Comparison of ENCODE assay signal across 29 cellular contexts in the genomic region with DNA sequence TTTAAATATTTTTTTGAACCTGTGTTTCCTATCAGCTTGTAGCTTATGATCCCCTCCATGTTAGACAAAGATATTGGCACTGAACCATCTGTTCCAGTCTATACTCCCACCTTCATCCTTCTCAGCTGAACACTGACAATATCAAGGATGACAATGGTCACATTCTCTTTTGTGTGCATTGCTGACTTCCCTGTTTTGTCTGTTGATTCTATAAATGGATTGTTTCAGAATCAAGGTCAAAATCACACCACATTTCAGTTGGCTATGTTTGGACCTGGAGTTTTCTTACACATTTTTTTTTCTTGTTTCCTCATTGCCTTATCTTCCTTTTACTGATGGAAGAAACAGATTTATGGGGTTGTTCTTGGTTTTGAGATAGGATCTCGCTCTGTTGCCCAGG. TPM values are rescaled to one million over a fixed set of nuclear protein-coding genes. Genes with fewer than 3 reads are reported as not detected.
DNase-seq lines count a peak whose midpoint lies in the region; ATAC-seq, FAIRE-seq and TF ChIP-seq lines count a peak whose summit lies in the region.
"Had no signal": no experiment of that assay in that cellular context is flagged by ENCODE, and none has a peak within 500 bp of the region (broad histone marks: within the 10 kb centered on the region; RNA-seq: fewer than 3 reads in every experiment).

No MANE protein-coding gene starts in this region.

- H3K36me3 ChIP-seq in SK-N-SH (replicated peaks in 1 of 2; ENCODE audit: control insufficient read depth in 1 of 2, insufficient read depth in 2 of 2, low read length in 1 of 2) (no peaks in the 10 kb centered on the region), K562 (ENCODE audit: control insufficient read depth, insufficient read depth, low read length) (no peaks in the 10 kb centered on the region), body of pancreas (replicated peaks in 1 of 2; ENCODE audit: insufficient read depth in 1 of 2, low read depth in 2 of 2) (no peaks in the 10 kb centered on the region)
- H3K36me3 ChIP-seq: neural progenitor cell, prostate gland, SJSA1, thyroid gland, WERI-Rb-1 had no signal

- FAIRE-seq in K562 (lab: Jason Lieb, UNC): no peak
- FAIRE-seq: H54, kidney had no signal

- WGBS in SK-N-SH (ENCODE audit: low lambda C conversion rate): 47% methylated on average over 1 of the region's 1 CpG
- WGBS in K562 (ENCODE audit: insufficient coverage, low coverage, missing lambda C conversion rate): 0% methylated on average over 1 of the region's 1 CpG
- 46 to 52% methylated on average over 1 of the region's 1 CpG for WGBS in body of pancreas, 2 donors

- H3K79me2 ChIP-seq in SK-N-SH (ENCODE audit: insufficient read depth) (no peaks in the 10 kb centered on the region), K562 (ENCODE audit: control insufficient read depth, insufficient read depth, low read length) (no peaks in the 10 kb centered on the region)

- H3K27ac ChIP-seq in SK-N-SH (ENCODE audit: low read depth in 2 of 2, low read length in 1 of 2): no peak overlapping the region
- no peak overlapping the region for H3K27ac ChIP-seq in K562 (ENCODE audit: extremely low read depth, low read depth, low read length)
- peak overlapping the region in 1 of 4 donors; percentile 28 for H3K27ac ChIP-seq in body of pancreas
- H3K27ac ChIP-seq: 22Rv1, neural progenitor cell, prostate gland, SJSA1, thyroid gland, WERI-Rb-1 had no signal

- H3K9ac ChIP-seq in SK-N-SH: no peak overlapping the region
- H3K9ac ChIP-seq in K562 (ENCODE audit: insufficient read depth in 1 of 2, low read depth in 2 of 2, low read length in 2 of 2): no peak overlapping the region
- H3K9ac ChIP-seq: neural progenitor cell had no signal

- no peak for TF ChIP-seq EP300 in SK-N-SH (IDR thresholded peaks at IDR 0.05; ENCODE audit: borderline replicate concordance in 1 of 2, low read depth in 1 of 2, low read length in 1 of 2)
- TF ChIP-seq EP300 in K562 (IDR thresholded peaks at IDR 0.05; ENCODE audit: low read length): no peak

- ATAC-seq in SK-N-SH treated with all-trans-retinoic acid at 6 μM for 48 hours: no peak
- no peak for ATAC-seq in K562
- ATAC-seq in body of pancreas: no peak
- ATAC-seq in HG03280 (IDR thresholded peaks at IDR 0.05; ENCODE audit: unreplicated experiment): no peak
- ATAC-seq: activated CD8-positive, alpha-beta memory T cell treated with anti-CD3 and anti-CD28 coated beads, Interleukin-2, amount 10 ng/mL, durations not matched to agents 7 days and 5 days; Panc1; stimulated activated naive CD8-positive, alpha-beta T cell treated with anti-CD3 and anti-CD28 coated beads, Interleukin-15, amount 100 ng/mL, for 72 hours had no signal

- H3F3A ChIP-seq in SK-N-SH (replicated peaks; ENCODE audit: insufficient read depth): no peaks in the 10 kb centered on the region

- H3K4me2 ChIP-seq in SK-N-SH: no peak overlapping the region
- no peak overlapping the region for H3K4me2 ChIP-seq in K562 (ENCODE audit: insufficient read depth, low read length)
- H3K4me2 ChIP-seq: neural progenitor cell had no signal

- POLR2A ChIA-PET in SK-N-SH (lab: Yijun Ruan, JAX): no interaction called here
- POLR2A ChIA-PET in K562 (lab: Yijun Ruan, JAX): interaction anchor here (0.6 to 1.4 kb wide), 2 partner anchors 22 to 78 kb away, joined by 3 to 6 read pairs; no protein-coding TSS in a partner anchor

- no TSS peak for BruUV-seq in K562 (replicated peaks; lab: Mats Ljungman, UMichigan)

- TF ChIP-seq POLR2A in K562 (conservative IDR thresholded peaks at IDR 0.05) (no peak), body of pancreas (IDR thresholded peaks at IDR 0.05) (no peak)

- H4K20me1 ChIP-seq in SK-N-SH (ENCODE audit: insufficient read depth) (no peaks in the 10 kb centered on the region), K562 (replicated peaks; ENCODE audit: control insufficient read depth, insufficient read depth, low read length) (no peaks in the 10 kb centered on the region; the same call in 1 of the 2 replicates)

- no peaks in the 10 kb centered on the region for H3K9me3 ChIP-seq in SK-N-SH
- no peaks in the 10 kb centered on the region for H3K9me3 ChIP-seq in K562 (replicated peaks; ENCODE audit: control insufficient read depth, insufficient read depth, low read depth, low read length)
- no peaks in the 10 kb centered on the region for H3K9me3 ChIP-seq in body of pancreas
- H3K9me3 ChIP-seq: prostate gland, SJSA1, thyroid gland had no signal

- H2AFZ ChIP-seq in SK-N-SH (ENCODE audit: low read depth) (peak overlapping the region; percentile 42; the same call in 1 of the 2 replicates), K562 (ENCODE audit: low read depth, low read length) (no peak overlapping the region)
- H2AFZ ChIP-seq: neural progenitor cell had no signal

- intact Hi-C loops in K562 (cut with micrococcal nuclease) (no loop called here), body of pancreas (cut with DNase I) (no loop called here)

- no peaks in the 10 kb centered on the region for H3K9me1 ChIP-seq in K562 (ENCODE audit: control insufficient read depth, insufficient read depth, low read length)

- no peak overlapping the region for H3K4me3 ChIP-seq in SK-N-SH (ENCODE audit: low read depth in 2 of 2, low read length in 1 of 2)
- H3K4me3 ChIP-seq in K562: no peak overlapping the region
- no peak overlapping the region for H3K4me3 ChIP-seq in body of pancreas
- H3K4me3 ChIP-seq: lung, neural progenitor cell, prostate gland, SJSA1, thyroid gland had no signal

- CTCF ChIA-PET in SK-N-SH (lab: Yijun Ruan, JAX): interaction anchor here (1.5 kb wide), 1 partner anchor 11 kb away, joined by 5 read pairs; a partner anchor contains a TSS
- CTCF ChIA-PET in K562 (lab: Yijun Ruan, JAX; ENCODE audit: low intra/inter-chr PET ratio): no interaction called here

- TF ChIP-seq RAD21 in SK-N-SH (IDR thresholded peaks at IDR 0.05; ENCODE audit: low read length) (no peak), K562 (CRISPR knock-in tag; conservative IDR thresholded peaks at IDR 0.05 in 1 of 2, IDR thresholded peaks at IDR 0.05 in 1 of 2) (no peak)

- H3K4me1 ChIP-seq in SK-N-SH (ENCODE audit: control insufficient read depth in 1 of 2, insufficient read depth in 2 of 2, low read depth in 1 of 2, low read length in 1 of 2) (no peaks in the 10 kb centered on the region), K562 (replicated peaks in 1 of 2; ENCODE audit: control insufficient read depth in 2 of 2, insufficient read depth in 2 of 2, low read length in 2 of 2) (no peaks in the 10 kb centered on the region; a peak in 1 of 5 replicates), body of pancreas (no peaks in the 10 kb centered on the region)
- H3K4me1 ChIP-seq: neural progenitor cell, prostate gland, SJSA1, thyroid gland had no signal

- TF ChIP-seq CTCF in SK-N-SH (IDR thresholded peaks at IDR 0.05) (no peak), K562 (IDR thresholded peaks at IDR 0.05 in 2 of 3, conservative IDR thresholded peaks at IDR 0.05 in 1 of 3; ENCODE audit: insufficient read depth in 2 of 3, low read depth in 1 of 3, low read length in 3 of 3) (no peak), body of pancreas (IDR thresholded peaks at IDR 0.05) (no peak)

- H3K9me2 ChIP-seq in SK-N-SH: no peaks in the 10 kb centered on the region

- in situ Hi-C loops in K562 (cut with MboI): no loop called here

- H3K27me3 ChIP-seq in SK-N-SH (ENCODE audit: insufficient read depth): no peaks in the 10 kb centered on the region
- peaks cover 8 to 21% of the 10 kb centered on the region in 2 experiments; a peak in 4 of 5 replicates for H3K27me3 ChIP-seq in K562 (ENCODE audit: control insufficient read depth in 2 of 2, insufficient read depth in 2 of 2, low read length in 2 of 2)
- H3K27me3 ChIP-seq in body of pancreas: no peaks in the 10 kb centered on the region
- H3K27me3 ChIP-seq: neural progenitor cell, SJSA1, thyroid gland had no signal

- DNase-seq in SK-N-SH (no peak), NOMO-1 (lab: John Stamatoyannopoulos, UW; ENCODE audit: unreplicated experiment in 2 of 2) (peak; percentile 81 to 99), K562 (ENCODE audit: extremely low read depth in 1 of 4, low spot score in 3 of 4) (no peak), SW 1271 (lab: John Stamatoyannopoulos, UW) (no peak), body of pancreas (no peak), SHP77 treated with DMSO at 0.1 percent for 48 hours (lab: John Stamatoyannopoulos, UW) (no peak)
- DNase-seq: activated CD4-positive, alpha-beta T cell treated with anti-CD3 and anti-CD28 coated beads, Interleukin-2, amount 10 ng/mL, durations not matched to agents 7 days and 5 days; activated CD8-positive, alpha-beta memory T cell treated with anti-CD3 and anti-CD28 coated beads, Interleukin-2, amount 10 ng/mL, durations not matched to agents 7 days and 5 days; activated naive CD4-positive, alpha-beta T cell treated with anti-CD3 and anti-CD28 coated beads, Interleukin-2, amount 10 ng/mL, durations not matched to agents 7 days and 5 days; amygdala; kidney; NCI-H1105 treated with DMSO at 0.1 percent for 48 hours; NCI-H2029; NCI-H2227 treated with DMSO at 0.1 percent for 48 hours; NCI-H82; stimulated activated naive CD8-positive, alpha-beta T cell treated with anti-CD3 and anti-CD28 coated beads, Interleukin-15, amount 100 ng/mL, for 72 hours; thyroid gland; WERI-Rb-1 had no signal

RNA-seq across cellular contexts. Expression of a gene that starts 11.3 kb away (rescaled TPM):
- polyA plus RNA-seq in SK-N-SH (2012; rRNA removed): 12.9 and 13.8 TPM in 2 replicates
- 7.8 and 8.7 TPM in 2 replicates for polyA plus RNA-seq in SK-N-SH (2012; cell fraction: cytosol; rRNA removed)
- 31.5 and 34.0 TPM in 2 replicates for polyA plus RNA-seq in SK-N-SH (2012; cell fraction: nucleus; rRNA removed)
- total RNA-seq in K562 (2011; cell fraction: chromatin; rRNA removed; ENCODE audit: low replicate concordance): 44.4 and 51.4 TPM in 2 replicates
- total RNA-seq in K562 (2011; cell fraction: nucleolus; rRNA removed): 19.2 and 23.2 TPM in 2 replicates
- 27.4 and 30.5 TPM in 2 replicates for total RNA-seq in K562 (2011; cell fraction: nucleoplasm; rRNA removed)
- total RNA-seq in K562 (2014; rRNA removed): 13.5 and 14.8 TPM in 2 replicates
- 10.5 and 11.6 TPM in 2 replicates for total RNA-seq in K562 (2014; rRNA removed; fragmentation: Illumina TruSeq; extraction: Trizol)
- total RNA-seq in K562 (2015; rRNA removed; fragmentation: Illumina TruSeq; extraction: Trizol): 12.8 and 13.1 TPM in 2 replicates
- total RNA-seq in K562 (2021): 18.2 and 20.1 TPM in 2 replicates
- polyA plus RNA-seq in K562 (2011; rRNA removed): 10.1 and 10.3 TPM in 2 replicates
- 6.5 and 7.0 TPM in 2 replicates for polyA plus RNA-seq in K562 (2011; cell fraction: cytosol; rRNA removed)
- polyA plus RNA-seq in K562 (2011; cell fraction: nucleus; rRNA removed): 15.9 and 21.8 TPM in 2 replicates
- 11.3 and 12.0 TPM in 2 replicates for polyA plus RNA-seq in K562 (2012)
- polyA plus RNA-seq in K562 (2014; fragmentation: Illumina TruSeq; extraction: Trizol): 14.4 and 16.1 TPM in 2 replicates
- 1 to 10 TPM; 1.0 to 1.3 TPM for polyA plus RNA-seq in K562 (2014; fragmentation: Nextera tagmentation; extraction: Ambion mirVana)
- 12.5 and 12.6 TPM in 2 replicates for polyA plus RNA-seq in K562 (2014; rRNA removed)
- polyA minus RNA-seq in K562 (2011; rRNA and poly(A)+ RNA removed): 10.2 and 11.4 TPM in 2 replicates
- 5.6 and 7.7 TPM in 2 replicates for polyA minus RNA-seq in K562 (2011; cell fraction: cytosol; rRNA and poly(A)+ RNA removed)
- polyA minus RNA-seq in K562 (2011; cell fraction: nucleus; rRNA and poly(A)+ RNA removed): 7.7 and 9.3 TPM in 2 replicates
- total RNA-seq in body of pancreas: 10 to 100 TPM; 16.9 to 31.3 TPM

RNA-seq across cellular contexts. Expression of a gene that starts 52.7 kb away (rescaled TPM):
- polyA plus RNA-seq in SK-N-SH (2012; rRNA removed): not detected in 2 replicates
- polyA plus RNA-seq in SK-N-SH (2012; cell fraction: cytosol; rRNA removed): not detected in 2 replicates
- polyA plus RNA-seq in SK-N-SH (2012; cell fraction: nucleus; rRNA removed): 0.04 TPM in 1 of 2 replicates, not detected in the other
- total RNA-seq in K562 (2011; cell fraction: chromatin; rRNA removed; ENCODE audit: low replicate concordance): not detected in 2 replicates
- total RNA-seq in K562 (2011; cell fraction: nucleolus; rRNA removed): not detected in 2 replicates
- not detected in 2 replicates for total RNA-seq in K562 (2011; cell fraction: nucleoplasm; rRNA removed)
- not detected in 2 replicates for total RNA-seq in K562 (2014; rRNA removed)
- total RNA-seq in K562 (2014; rRNA removed; fragmentation: Illumina TruSeq; extraction: Trizol): not detected in 2 replicates
- total RNA-seq in K562 (2015; rRNA removed; fragmentation: Illumina TruSeq; extraction: Trizol): not detected in 2 replicates
- total RNA-seq in K562 (2021): not detected in 2 replicates
- not detected in 2 replicates for polyA plus RNA-seq in K562 (2011; rRNA removed)
- 0.07 TPM in 1 of 2 replicates, not detected in the other for polyA plus RNA-seq in K562 (2011; cell fraction: cytosol; rRNA removed)
- not detected in 2 replicates for polyA plus RNA-seq in K562 (2011; cell fraction: nucleus; rRNA removed)
- polyA plus RNA-seq in K562 (2012): not detected in 2 replicates
- polyA plus RNA-seq in K562 (2014; fragmentation: Illumina TruSeq; extraction: Trizol): not detected in 2 replicates
- not detected for polyA plus RNA-seq in K562 (2014; fragmentation: Nextera tagmentation; extraction: Ambion mirVana)
- not detected in 2 replicates for polyA plus RNA-seq in K562 (2014; rRNA removed)
- not detected in 2 replicates for polyA minus RNA-seq in K562 (2011; rRNA and poly(A)+ RNA removed)
- not detected in 2 replicates for polyA minus RNA-seq in K562 (2011; cell fraction: cytosol; rRNA and poly(A)+ RNA removed)
- polyA minus RNA-seq in K562 (2011; cell fraction: nucleus; rRNA and poly(A)+ RNA removed): not detected in 2 replicates
- total RNA-seq in body of pancreas: 1 to 10 TPM in 1 of 2 donors, under 1 TPM in 1; 0.33 to 1.0 TPM
- total RNA-seq: activated CD4-positive, alpha-beta T cell treated with anti-CD3 and anti-CD28 coated beads, Interleukin-2, amount 10 ng/mL, durations not matched to agents 7 days and 5 days; activated CD8-positive, alpha-beta memory T cell treated with anti-CD3 and anti-CD28 coated beads, Interleukin-2, amount 10 ng/mL, durations not matched to agents 7 days and 5 days; fibroblast of lung; kidney; LHCN-M2; SJSA1; thyroid gland had no signal
- polyA plus RNA-seq: fibroblast of lung had no signal

Comparison
In these comparisons a context has a peak if more than half of its experiments do, and no peak if none do; other contexts are left out.
1. DNase-seq: peak in NOMO-1 (2 of 2); none in SK-N-SH (single experiment), K562 (0 of 4), SW 1271 (0 of 2), body of pancreas (0 of 4) and SHP77 treated with DMSO at 0.1 percent for 48 hours (single experiment).